In the genomic region with DNA sequence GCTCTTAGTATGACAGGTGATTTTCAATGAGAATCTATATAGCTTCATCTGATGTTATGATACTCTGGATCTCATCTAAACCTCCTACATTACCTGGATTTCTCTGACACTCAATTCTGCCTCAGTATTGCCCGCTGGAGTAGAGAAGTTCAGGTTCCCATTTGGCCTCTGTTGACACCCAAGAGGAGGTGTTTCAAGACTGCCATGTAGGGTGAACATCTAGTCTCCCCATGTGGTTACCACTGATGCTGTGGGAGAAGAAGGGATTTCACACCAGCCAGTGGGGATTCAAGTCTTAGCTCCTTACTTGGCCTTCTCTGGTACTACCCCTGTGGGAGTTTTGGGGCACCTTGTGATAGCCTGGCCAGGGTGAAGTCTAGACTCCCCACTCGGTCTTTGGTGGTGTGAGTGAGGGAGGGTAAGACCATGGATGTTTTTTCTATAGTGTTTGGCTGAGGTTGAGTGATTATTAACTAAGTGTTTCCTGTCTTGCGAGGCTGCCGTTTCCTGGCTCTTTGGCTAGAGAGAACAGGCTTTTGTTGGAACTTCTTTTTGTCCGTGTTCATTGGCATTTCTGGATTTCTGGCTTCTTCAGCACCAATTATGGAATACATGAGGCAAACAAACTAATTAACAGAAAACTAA, we compare ENCODE assay signal across 13 cellular contexts.
DNase-seq lines count a peak whose midpoint lies in the region; ATAC-seq and TF ChIP-seq lines count a peak whose summit lies in the region.
"Had no signal": no experiment of that assay in that cellular context is flagged by ENCODE, and none has a peak within 500 bp of the region (broad histone marks: within the 10 kb centered on the region; RNA-seq: fewer than 3 reads in every experiment).

No MANE protein-coding gene starts in this region.

- peak overlapping the region; percentile 76 for H3K27ac Mint-ChIP-seq in dendritic cell treated with granulocyte-macrophage colony-stimulating factor and Interleukin-4, amounts not matched to agents 40 ng/mL and 50 ng/mL, for 4 days

- no peak for DNase-seq in NCI-H128 (lab: John Stamatoyannopoulos, UW; ENCODE audit: unreplicated experiment)
- DNase-seq: amniotic stem cell, DMS79 treated with DMSO at 0.1 percent for 48 hours, MM.1S, NCI-H510A, right cardiac atrium had no signal

- no peaks in the 10 kb centered on the region for H3K27me3 Mint-ChIP-seq in dendritic cell treated with granulocyte-macrophage colony-stimulating factor and Interleukin-4, amounts not matched to agents 40 ng/mL and 50 ng/mL, for 4 days

- TF ChIP-seq POLR2A in GM18505 (IDR thresholded peaks at IDR 0.05; ENCODE audit: borderline replicate concordance, extremely low read depth, insufficient read depth, insufficient read length), result no peak

- no peaks in the 10 kb centered on the region for H3K9me3 Mint-ChIP-seq in dendritic cell treated with granulocyte-macrophage colony-stimulating factor and Interleukin-4, amounts not matched to agents 40 ng/mL and 50 ng/mL, for 4 days

- H3K36me3 Mint-ChIP-seq in dendritic cell treated with granulocyte-macrophage colony-stimulating factor and Interleukin-4, amounts not matched to agents 40 ng/mL and 50 ng/mL, for 4 days (ENCODE audit: low read depth), result no peaks in the 10 kb centered on the region

- no peak overlapping the region for H3K4me3 Mint-ChIP-seq in dendritic cell treated with granulocyte-macrophage colony-stimulating factor and Interleukin-4, amounts not matched to agents 40 ng/mL and 50 ng/mL, for 4 days

- ATAC-seq in GM18498 (IDR thresholded peaks at IDR 0.05; ENCODE audit: unreplicated experiment), result peak; percentile 85
- ATAC-seq in GM19372 (IDR thresholded peaks at IDR 0.05; ENCODE audit: low read depth, unreplicated experiment), result peak; percentile 74
- peak; percentile 63 for ATAC-seq in HG02970 (IDR thresholded peaks at IDR 0.05; ENCODE audit: low FRiP score, unreplicated experiment)
- no peak for ATAC-seq in GM18505 (IDR thresholded peaks at IDR 0.05; ENCODE audit: unreplicated experiment)
- ATAC-seq in HG03469 (IDR thresholded peaks at IDR 0.05; ENCODE audit: unreplicated experiment), result no peak
- no peak for ATAC-seq in HG02571 (IDR thresholded peaks at IDR 0.05; ENCODE audit: unreplicated experiment)

- intact Hi-C loops in dendritic cell treated with granulocyte-macrophage colony-stimulating factor and Interleukin-4, amounts not matched to agents 40 ng/mL and 50 ng/mL, for 4 days (cut with micrococcal nuclease), result no loop called here

- H3K4me1 Mint-ChIP-seq in dendritic cell treated with granulocyte-macrophage colony-stimulating factor and Interleukin-4, amounts not matched to agents 40 ng/mL and 50 ng/mL, for 4 days (ENCODE audit: low read depth), result peaks cover 33% of the 10 kb centered on the region

Comparison
In these comparisons a context has a peak if more than half of its experiments do, and no peak if none do; other contexts are left out.
1. ATAC-seq: peak in GM18498 (single experiment), GM19372 (single experiment) and HG02970 (single experiment); none in GM18505 (single experiment), HG03469 (single experiment) and HG02571 (single experiment).